In genomic region chr2:190068764-190069163, GRCh38 we compare ENCODE assay signal across 1 cellular context.
TF ChIP-seq lines count a peak whose summit lies in the region.

No MANE protein-coding gene starts in this region.

TF ChIP-seq in H1, 55 proteins besides CTCF, POLR2A, EP300 and RAD21:
- TF ChIP-seq TAF1 (IDR thresholded peaks at IDR 0.05; ENCODE audit: low read depth, low read length) (no peak), JUN (IDR thresholded peaks at IDR 0.05; ENCODE audit: low read depth, low read length) (no peak), FOSL1 (IDR thresholded peaks at IDR 0.05; ENCODE audit: insufficient read depth, low read depth, low read length) (no peak), SRF (IDR thresholded peaks at IDR 0.05; ENCODE audit: low read depth, low read length) (no peak), HDAC2 (IDR thresholded peaks at IDR 0.05; ENCODE audit: borderline replicate concordance in 1 of 2, low read depth in 2 of 2, low read length in 2 of 2) (no peak), SUZ12 (IDR thresholded peaks at IDR 0.05; ENCODE audit: low read length) (no peak), BRCA1 (IDR thresholded peaks at IDR 0.05; ENCODE audit: low read depth, low read length) (no peak), NANOG (IDR thresholded peaks at IDR 0.05; ENCODE audit: insufficient read depth, low read depth, low read length, poor library complexity, severe bottlenecking) (no peak), POLR2AphosphoS5 (IDR thresholded peaks at IDR 0.05; ENCODE audit: low read depth, low read length) (no peak)
TF ChIP-seq in H1: peak in this region for 0.
